ENCODE assay signal across 18 cellular contexts in genomic region chr14:63972323-63972932, GRCh38.
DNase-seq lines count a peak whose midpoint lies in the region; ATAC-seq, FAIRE-seq and TF ChIP-seq lines count a peak whose summit lies in the region.
"Had no signal": no experiment of that assay in that cellular context is flagged by ENCODE, and none has a peak within 500 bp of the region (broad histone marks: within the 10 kb centered on the region; RNA-seq: fewer than 3 reads in every experiment).

No MANE protein-coding gene starts in this region.

- H3K9me3 Mint-ChIP-seq in naive thymus-derived CD8-positive, alpha-beta T cell, result no peaks in the 10 kb centered on the region
- H3K9me3 Mint-ChIP-seq: CD4-positive, CD25-positive, alpha-beta regulatory T cell; central memory CD8-positive, alpha-beta T cell had no signal

- TF ChIP-seq EP300 in HepG2 (IDR thresholded peaks at IDR 0.05; ENCODE audit: low read depth in 2 of 2, low read length in 2 of 2), result no peak
- no peak for TF ChIP-seq EP300 in HepG2 (CRISPR knock-in tag; IDR thresholded peaks at IDR 0.05; ENCODE audit: borderline replicate concordance)
- no peak for TF ChIP-seq EP300 in stomach (IDR thresholded peaks at IDR 0.05)

- peaks cover 0 to 3% (median under 1%) of the 10 kb centered on the region in 4 donors for H3K4me1 Mint-ChIP-seq in naive thymus-derived CD8-positive, alpha-beta T cell

- in situ Hi-C loops in HepG2 (cut with HindIII; ENCODE audit: extremely low pct_ligation_motif_present, low pct_unique_long_range_greater_than_20kb), result no loop called here

- no peaks in the 10 kb centered on the region for H3K27me3 Mint-ChIP-seq in naive thymus-derived CD8-positive, alpha-beta T cell
- H3K27me3 Mint-ChIP-seq: CD4-positive, CD25-positive, alpha-beta regulatory T cell; central memory CD8-positive, alpha-beta T cell had no signal

- H3K27ac ChIP-seq in HepG2 (ENCODE audit: extremely low read length, insufficient read depth, low read length) (no peak overlapping the region), stomach (peak overlapping the region in 1 of 5 donors; percentile 30)
- H3K27ac ChIP-seq: heart right ventricle, lower lobe of right lung, right lobe of liver, tibial nerve had no signal

- TF ChIP-seq POLR2A in HepG2 (IDR thresholded peaks at IDR 0.05; ENCODE audit: insufficient read depth in 1 of 2, low read depth in 2 of 2, low read length in 2 of 2) (no peak), stomach (IDR thresholded peaks at IDR 0.05) (no peak)

- H3K79me2 ChIP-seq in HepG2 (ENCODE audit: insufficient read depth, low read length), result no peaks in the 10 kb centered on the region

- POLR2A ChIA-PET in HepG2 (lab: Yijun Ruan, JAX), result no interaction called here
- POLR2A ChIA-PET in naive thymus-derived CD8-positive, alpha-beta T cell (lab: Charles Lee), result no interaction called here

- H3K36me3 ChIP-seq in HepG2 (replicated peaks in 1 of 2; ENCODE audit: control insufficient read depth in 1 of 2, insufficient read depth in 2 of 2, low read length in 2 of 2) (no peaks in the 10 kb centered on the region), stomach (peaks cover 3 to 37% (median 34%) of the 10 kb centered on the region in 4 donors)
- H3K36me3 ChIP-seq: right lobe of liver had no signal

- no peak for TF ChIP-seq CTCF in HepG2 (CRISPR knock-in tag; IDR thresholded peaks at IDR 0.05)
- TF ChIP-seq CTCF in stomach (IDR thresholded peaks at IDR 0.05), result no peak

- no peak overlapping the region for H3K4me2 ChIP-seq in HepG2 (ENCODE audit: low read depth, low read length)

- no peak for FAIRE-seq in HepG2 (lab: Jason Lieb, UNC)

- intact Hi-C loops in HepG2 (cut with micrococcal nuclease; ENCODE audit: unreplicated experiment) (no loop called here), stomach (cut with DNase I; ENCODE audit: low total_unique reads) (no loop called here)

- H4K20me1 ChIP-seq in HepG2 (ENCODE audit: insufficient read depth, low read length), result no peaks in the 10 kb centered on the region

- BruUV-seq in HepG2 (replicated peaks; lab: Mats Ljungman, UMichigan), result no TSS peak

- H3K4me1 ChIP-seq in HepG2 (ENCODE audit: insufficient read depth, low read length) (no peaks in the 10 kb centered on the region), stomach (peaks cover 0 to 12% (median 8%) of the 10 kb centered on the region in 4 donors)
- H3K4me1 ChIP-seq: heart right ventricle, lower lobe of right lung, right lobe of liver, tibial nerve had no signal

- no peak overlapping the region for H3K27ac Mint-ChIP-seq in naive thymus-derived CD8-positive, alpha-beta T cell
- H3K27ac Mint-ChIP-seq: CD4-positive, CD25-positive, alpha-beta regulatory T cell had no signal

- TF ChIP-seq RAD21 in HepG2 (CRISPR knock-in tag; IDR thresholded peaks at IDR 0.05), result no peak

- no peak overlapping the region for H2AFZ ChIP-seq in HepG2 (ENCODE audit: low read length)

- CTCF ChIA-PET in HepG2 (lab: Yijun Ruan, JAX; ENCODE audit: low intra/inter-chr PET ratio, low total read pairs), result no interaction called here

- 92% methylated on average over 3 of the region's 3 CpGs for WGBS in HepG2 (ENCODE audit: low lambda C conversion rate)
- 28 to 45% (median 32%) methylated on average over 3 of the region's 3 CpGs for WGBS in stomach, 5 donors

- peak; percentile 4 for DNase-seq in NCI-H446 treated with DMSO at 0.1 percent for 48 hours (lab: John Stamatoyannopoulos, UW)
- no peak for DNase-seq in NCI-H446 (lab: John Stamatoyannopoulos, UW)
- peak; percentile 55 for DNase-seq in NCI-H774 (lab: John Stamatoyannopoulos, UW)
- DNase-seq in epidermal melanocyte (ENCODE audit: insufficient read length, low spot score), result no peak
- DNase-seq in HepG2 (ENCODE audit: low spot score), result no peak
- DNase-seq in naive thymus-derived CD8-positive, alpha-beta T cell, result no peak
- no peak for DNase-seq in stomach
- DNase-seq: activated naive CD4-positive, alpha-beta T cell; activated T-cell treated with anti-CD3 and anti-CD28 coated beads for 4 hours; CD4-positive, CD25-positive, alpha-beta regulatory T cell; heart right ventricle; lower lobe of right lung; right lobe of liver; stimulated activated naive CD4-positive, alpha-beta T cell treated with Interleukin-2 at 50 U/mL for 16 hours; T-helper 1 cell had no signal

- no peak overlapping the region for H3K4me3 ChIP-seq in HepG2 (replicated peaks in 1 of 3; ENCODE audit: insufficient read depth in 1 of 3, low read depth in 2 of 3, low read length in 3 of 3)
- no peak overlapping the region for H3K4me3 ChIP-seq in stomach
- H3K4me3 ChIP-seq: heart right ventricle, lower lobe of right lung, right lobe of liver, tibial nerve had no signal

- no peaks in the 10 kb centered on the region for H3K27me3 ChIP-seq in HepG2 (ENCODE audit: control insufficient read depth in 1 of 2, insufficient read depth in 2 of 2, low read length in 2 of 2)
- H3K27me3 ChIP-seq in stomach, result no peaks in the 10 kb centered on the region
- H3K27me3 ChIP-seq: heart right ventricle, right lobe of liver, tibial nerve had no signal

- H3K9me3 ChIP-seq in HepG2 (ENCODE audit: low read length), result no peaks in the 10 kb centered on the region
- H3K9me3 ChIP-seq in stomach, result no peaks in the 10 kb centered on the region
- H3K9me3 ChIP-seq: heart right ventricle, lower lobe of right lung, right lobe of liver, tibial nerve had no signal

- H3K4me3 Mint-ChIP-seq in naive thymus-derived CD8-positive, alpha-beta T cell, result no peak overlapping the region
- H3K4me3 Mint-ChIP-seq: CD4-positive, CD25-positive, alpha-beta regulatory T cell; central memory CD8-positive, alpha-beta T cell had no signal

- peaks cover 8 to 63% (median 23%) of the 10 kb centered on the region in 3 donors for H3K36me3 Mint-ChIP-seq in naive thymus-derived CD8-positive, alpha-beta T cell

- peak; percentile 37 for ATAC-seq in HG03565 (IDR thresholded peaks at IDR 0.05; ENCODE audit: unreplicated experiment)
- ATAC-seq in HepG2, result no peak
- ATAC-seq in naive thymus-derived CD8-positive, alpha-beta T cell, result no peak
- ATAC-seq: heart right ventricle, lower lobe of right lung, right lobe of liver had no signal

- no peak overlapping the region for H3K9ac ChIP-seq in HepG2 (ENCODE audit: insufficient read depth, low read depth, low read length)

TF ChIP-seq in HepG2, 621 proteins besides CTCF, POLR2A, EP300 and RAD21:
- no peak for TF ChIP-seq MAF1 (CRISPR knock-in tag; IDR thresholded peaks at IDR 0.05; ENCODE audit: borderline replicate concordance)

Comparison
In these comparisons a context has a peak if more than half of its experiments do, and no peak if none do; other contexts are left out.
1. DNase-seq: peak in NCI-H446 treated with DMSO at 0.1 percent for 48 hours (single experiment) and NCI-H774 (single experiment); none in NCI-H446 (0 of 2), epidermal melanocyte (single experiment), HepG2 (single experiment), naive thymus-derived CD8-positive, alpha-beta T cell (0 of 10) and stomach (single experiment).